ENCODE assay signal across 12 cellular contexts in genomic region chr3:18346097-18346496, GRCh38.
"Had no signal": no experiment of that assay in that cellular context is flagged by ENCODE, and none has a peak within 500 bp of the region (broad histone marks: within the 10 kb centered on the region; RNA-seq: fewer than 3 reads in every experiment).

No MANE protein-coding gene starts in this region.

- DNase-seq: activated CD4-positive, alpha-beta T cell treated with anti-CD3 and anti-CD28 coated beads, Interleukin-2, amount 50 U/mL, for 48 hours; activated CD4-positive, CD25-positive, alpha-beta regulatory T cell treated with anti-CD3 and anti-CD28 coated beads, Interleukin-2, amount 50 U/mL, for 72 hours; amniotic stem cell; colonic mucosa; left ventricle myocardium inferior; mucosa of descending colon; stimulated activated naive B cell treated with anti-CD40 and anti-IgM and Interleukin-4, amounts not matched to agents 10 μg/mL and 1 μg/mL and 100 μg/mL, for 72 hours; transverse colon had no signal

- H3K27ac Mint-ChIP-seq: stimulated activated naive B cell treated with anti-CD40 and anti-IgM and Interleukin-4, amounts not matched to agents 10 μg/mL and 1 μg/mL and 100 μg/mL, for 72 hours had no signal

- H3K27ac ChIP-seq: colonic mucosa, left ventricle myocardium inferior, transverse colon, vagina had no signal

- H3K4me3 Mint-ChIP-seq: activated naive CD8-positive, alpha-beta T cell; natural killer cell treated with Interleukin-12 subunit alpha and Interleukin-12 subunit beta and Interleukin-15 and Interleukin-18, amount 100 ng/mL, for 72 hours; stimulated activated naive B cell treated with anti-CD40 and anti-IgM and Interleukin-4, amounts not matched to agents 10 μg/mL and 1 μg/mL and 100 μg/mL, for 72 hours had no signal

- H3K4me3 ChIP-seq: colonic mucosa, left ventricle myocardium inferior, mucosa of descending colon, transverse colon, vagina had no signal

- H3K9me3 Mint-ChIP-seq: natural killer cell treated with Interleukin-12 subunit alpha and Interleukin-12 subunit beta and Interleukin-15 and Interleukin-18, amount 100 ng/mL, for 72 hours; stimulated activated naive B cell treated with anti-CD40 and anti-IgM and Interleukin-4, amounts not matched to agents 10 μg/mL and 1 μg/mL and 100 μg/mL, for 72 hours had no signal

- H3K9me3 ChIP-seq: colonic mucosa, left ventricle myocardium inferior, mucosa of descending colon, transverse colon, vagina had no signal

- H3K27me3 ChIP-seq: colonic mucosa, transverse colon, vagina had no signal

- H3K36me3 ChIP-seq: colonic mucosa had no signal

- ATAC-seq: esophagus mucosa; mucosa of descending colon; natural killer cell treated with Interleukin-12 subunit alpha and Interleukin-12 subunit beta and Interleukin-15 and Interleukin-18, amount 100 ng/mL, for 72 hours; stimulated activated naive B cell treated with anti-CD40 and anti-IgM and Interleukin-4, amounts not matched to agents 10 μg/mL and 1 μg/mL and 100 μg/mL, for 72 hours had no signal

- H3K27me3 Mint-ChIP-seq: activated naive CD8-positive, alpha-beta T cell; stimulated activated naive B cell treated with anti-CD40 and anti-IgM and Interleukin-4, amounts not matched to agents 10 μg/mL and 1 μg/mL and 100 μg/mL, for 72 hours had no signal

- H3K4me1 ChIP-seq: colonic mucosa, left ventricle myocardium inferior, vagina had no signal
